In the genomic region with DNA sequence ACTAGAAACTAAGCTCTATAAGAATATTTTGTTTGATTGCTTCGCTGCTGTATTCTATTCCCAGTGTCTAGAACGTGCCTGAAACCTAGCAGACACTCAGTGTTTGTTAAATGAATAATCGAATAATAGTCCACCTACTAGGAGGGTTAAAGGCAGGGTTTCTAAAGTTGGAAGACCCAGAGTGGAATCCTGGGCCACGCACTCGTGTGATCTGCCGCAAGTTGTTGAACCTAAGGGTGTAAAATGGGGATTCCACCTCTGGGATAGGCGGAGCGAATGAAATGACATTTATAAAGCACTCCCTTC, we compare ENCODE assay signal across 10 cellular contexts. TPM values are rescaled to one million over a fixed set of nuclear protein-coding genes. Genes with fewer than 3 reads are reported as not detected.
DNase-seq lines count a peak whose midpoint lies in the region; TF ChIP-seq lines count a peak whose summit lies in the region.
"Had no signal": no experiment of that assay in that cellular context is flagged by ENCODE, and none has a peak within 500 bp of the region (broad histone marks: within the 10 kb centered on the region; RNA-seq: fewer than 3 reads in every experiment).

No MANE protein-coding gene starts in this region.

- H3K79me2 ChIP-seq in osteoblast (ENCODE audit: insufficient read depth, low read length) = peaks cover 26% of the 10 kb centered on the region

- H3K4me3 Mint-ChIP-seq in Caco-2 (ENCODE audit: unreplicated experiment) = peak overlapping the region; percentile 87

- H3K9me3 ChIP-seq in Caco-2 (no peaks in the 10 kb centered on the region), osteoblast (ENCODE audit: low read depth, low read length) (no peaks in the 10 kb centered on the region)
- H3K9me3 ChIP-seq in effector memory CD4-positive, alpha-beta T cell (ENCODE audit: control insufficient read depth, low read length) = no peaks in the 10 kb centered on the region
- H3K9me3 ChIP-seq: thyroid gland had no signal

- POLR2A ChIA-PET in Caco-2 (lab: Charles Lee) (interaction anchor here (0.5 to 2.4 kb wide), 5 partner anchors 47 to 168 kb away, joined by 3 to 27 read pairs (median 7); partner anchors contain the start of genes FBXO24, LRCH4, MEPCE and MOSPD3), GM10248 (lab: Yijun Ruan, JAX) (no interaction called here)

- no peak for TF ChIP-seq POLR2A in NB4 (IDR thresholded peaks at IDR 0.05; ENCODE audit: extremely low read depth, insufficient read length)

- peak overlapping the region; percentile 99 for H3K4me2 ChIP-seq in osteoblast (ENCODE audit: insufficient read depth, low read length)

- no peak for DNase-seq in Caco-2
- no peak for DNase-seq in NB4 (ENCODE audit: low read depth)
- no peak for DNase-seq in effector memory CD4-positive, alpha-beta T cell
- DNase-seq in osteoblast (ENCODE audit: insufficient read length, low spot score, missing footprints) = no peak
- no peak for DNase-seq in EL
- no peak for DNase-seq in SK-N-DZ (ENCODE audit: low spot score)
- DNase-seq in GM10248 (ENCODE audit: extremely low spot score) = no peak
- no peak for DNase-seq in SW480 (ENCODE audit: low spot score)

- H3K27ac Mint-ChIP-seq in Caco-2 (ENCODE audit: unreplicated experiment) = peak overlapping the region; percentile 72

- H3K36me3 Mint-ChIP-seq in Caco-2 (ENCODE audit: insufficient read depth, unreplicated experiment) = peaks cover 27% of the 10 kb centered on the region

- TF ChIP-seq CTCF in Caco-2 (IDR thresholded peaks at IDR 0.05; ENCODE audit: insufficient read depth in 1 of 2, low read depth in 1 of 2, low read length in 1 of 2, severe bottlenecking in 1 of 2, unreplicated experiment in 1 of 2) = no peak
- no peak for TF ChIP-seq CTCF in NB4 (IDR thresholded peaks at IDR 0.05; ENCODE audit: low read depth, low read length)
- TF ChIP-seq CTCF in osteoblast (IDR thresholded peaks at IDR 0.05; ENCODE audit: extremely low read depth, low read depth, low read length) = no peak
- no peak for TF ChIP-seq CTCF in GM10248 (IDR thresholded peaks at IDR 0.05; ENCODE audit: control extremely low read depth, extremely low read depth, low read depth, missing control alignments)

- peaks cover 17% of the 10 kb centered on the region for H3K4me1 Mint-ChIP-seq in Caco-2 (ENCODE audit: low read depth, unreplicated experiment)

- H3K27me3 ChIP-seq in Caco-2 (replicated peaks; ENCODE audit: control insufficient read depth, insufficient read depth, low read length) (no peaks in the 10 kb centered on the region), osteoblast (ENCODE audit: insufficient read depth, low read length) (no peaks in the 10 kb centered on the region)
- no peaks in the 10 kb centered on the region for H3K27me3 ChIP-seq in effector memory CD4-positive, alpha-beta T cell (replicated peaks; ENCODE audit: control insufficient read depth, insufficient read depth, low read length, poor library complexity, severe bottlenecking)
- H3K27me3 ChIP-seq: thyroid gland had no signal

- CTCF ChIA-PET in Caco-2 (lab: Charles Lee) = interaction anchor here (1.1 to 1.4 kb wide), 3 partner anchors 11 to 72 kb away, joined by 4 to 5 read pairs (median 4); no protein-coding TSS in a partner anchor
- CTCF ChIA-PET in GM10248 (lab: Yijun Ruan, JAX) = interaction anchor here (0.9 to 3.4 kb wide), 4 partner anchors 11 to 26 kb away, joined by 3 to 14 read pairs (median 6); no protein-coding TSS in a partner anchor

- no peaks in the 10 kb centered on the region for H3K9me3 Mint-ChIP-seq in Caco-2 (ENCODE audit: unreplicated experiment)

- peak overlapping the region; percentile 98 for H2AFZ ChIP-seq in osteoblast (ENCODE audit: low read length)

- no peaks in the 10 kb centered on the region for H3K27me3 Mint-ChIP-seq in Caco-2 (ENCODE audit: insufficient read depth, unreplicated experiment)

- BruUV-seq in Caco-2 (replicated peaks; lab: Mats Ljungman, UMichigan) = TSS peak; percentile 99

- H3K4me3 ChIP-seq in Caco-2 (ENCODE audit: low read depth, low read length) = peak overlapping the region; percentile 49
- peak overlapping the region; percentile 71 for H3K4me3 ChIP-seq in NB4 (ENCODE audit: low read depth, low read length)
- H3K4me3 ChIP-seq in effector memory CD4-positive, alpha-beta T cell (ENCODE audit: insufficient read depth, low read depth, low read length, poor library complexity, severe bottlenecking) = peak overlapping the region; percentile 37
- peak overlapping the region; percentile 68 for H3K4me3 ChIP-seq in osteoblast (ENCODE audit: insufficient read depth, low read length)

- intact Hi-C loops in Caco-2 (cut with micrococcal nuclease; ENCODE audit: unreplicated experiment) = loop anchor here (1.0 to 2.0 kb wide), 2 partner anchors 48 to 110 kb away; partner anchors contain the start of genes FBXO24, LRCH4, MEPCE and ZCWPW1

- peak overlapping the region; percentile 19 for H3K27ac ChIP-seq in effector memory CD4-positive, alpha-beta T cell (ENCODE audit: insufficient read depth, low read length, poor library complexity, severe bottlenecking)
- peak overlapping the region; percentile 11 for H3K27ac ChIP-seq in osteoblast (ENCODE audit: low read depth, low read length)
- H3K27ac ChIP-seq: thyroid gland had no signal

- no peaks in the 10 kb centered on the region for H3K36me3 ChIP-seq in Caco-2 (ENCODE audit: control insufficient read depth, insufficient read depth, low read length)
- no peaks in the 10 kb centered on the region for H3K36me3 ChIP-seq in effector memory CD4-positive, alpha-beta T cell (ENCODE audit: control insufficient read depth, insufficient read depth, low read length)
- no peaks in the 10 kb centered on the region for H3K36me3 ChIP-seq in osteoblast (ENCODE audit: insufficient read depth, low read length)
- H3K36me3 ChIP-seq: thyroid gland had no signal

- H3K4me1 ChIP-seq in Caco-2 = peaks cover 31% of the 10 kb centered on the region
- peaks cover 31% of the 10 kb centered on the region for H3K4me1 ChIP-seq in effector memory CD4-positive, alpha-beta T cell (ENCODE audit: control insufficient read depth, insufficient read depth, low read length, poor library complexity, severe bottlenecking)
- H3K4me1 ChIP-seq in osteoblast (ENCODE audit: insufficient read depth, low read length) = peaks cover 15% of the 10 kb centered on the region

- H4K20me1 ChIP-seq in osteoblast (ENCODE audit: insufficient read depth, low read length) = no peaks in the 10 kb centered on the region

RNA-seq across cellular contexts. Expression of gene AGFG2, which starts 0.7 kb away (rescaled TPM):
- 58.5 and 60.7 TPM in 2 replicates for total RNA-seq in Caco-2 (2022)
- total RNA-seq in osteoblast = 6.5 and 9.4 TPM in 2 replicates
- polyA plus RNA-seq in SK-N-DZ (2014; cell fraction: cytosol; rRNA removed) = 8.0 and 8.1 TPM in 2 replicates
- polyA plus RNA-seq in SK-N-DZ (2014; cell fraction: nucleus; rRNA removed) = 10.2 and 15.8 TPM in 2 replicates

RNA-seq across cellular contexts. Expression of gene SAP25, which starts 35.4 kb away (rescaled TPM):
- total RNA-seq in Caco-2 (2022) = 1.9 and 2.0 TPM in 2 replicates
- not detected in 2 replicates for total RNA-seq in osteoblast
- polyA plus RNA-seq in SK-N-DZ (2014; cell fraction: cytosol; rRNA removed) = not detected in 2 replicates
- polyA plus RNA-seq in SK-N-DZ (2014; cell fraction: nucleus; rRNA removed) = 2.6 and 6.2 TPM in 2 replicates

RNA-seq across cellular contexts. Expression of gene LRCH4, which starts 47.6 kb away (rescaled TPM):
- total RNA-seq in Caco-2 (2022) = 69.5 and 71.4 TPM in 2 replicates
- total RNA-seq in osteoblast = 14.5 and 18.0 TPM in 2 replicates
- polyA plus RNA-seq in SK-N-DZ (2014; cell fraction: cytosol; rRNA removed) = 8.1 and 16.8 TPM in 2 replicates
- polyA plus RNA-seq in SK-N-DZ (2014; cell fraction: nucleus; rRNA removed) = 91.4 and 122 TPM in 2 replicates

RNA-seq across cellular contexts. Expression of gene FBXO24, which starts 47.8 kb away (rescaled TPM):
- total RNA-seq in Caco-2 (2022) (1.4 and 1.5 TPM in 2 replicates), osteoblast (under 0.01 and 0.36 TPM in 2 replicates)
- polyA plus RNA-seq in SK-N-DZ (2014; cell fraction: cytosol; rRNA removed) = 0.50 and 1.3 TPM in 2 replicates
- 0.87 and 0.98 TPM in 2 replicates for polyA plus RNA-seq in SK-N-DZ (2014; cell fraction: nucleus; rRNA removed)
- total RNA-seq: glomerular endothelial cell had no signal

RNA-seq across cellular contexts. Expression of gene NYAP1, which starts 54.6 kb away (rescaled TPM):
- 1.3 and 1.7 TPM in 2 replicates for total RNA-seq in Caco-2 (2022)
- under 0.01 and 0.29 TPM in 2 replicates for total RNA-seq in osteoblast
- 3.8 and 8.3 TPM in 2 replicates for polyA plus RNA-seq in SK-N-DZ (2014; cell fraction: cytosol; rRNA removed)
- 4.8 and 8.2 TPM in 2 replicates for polyA plus RNA-seq in SK-N-DZ (2014; cell fraction: nucleus; rRNA removed)
